In genomic region chr7:47714669-47715607, GRCh38 we compare ENCODE assay signal across 10 cellular contexts.
DNase-seq lines count a peak whose midpoint lies in the region; ATAC-seq and TF ChIP-seq lines count a peak whose summit lies in the region.
"Had no signal": no experiment of that assay in that cellular context is flagged by ENCODE, and none has a peak within 500 bp of the region (broad histone marks: within the 10 kb centered on the region; RNA-seq: fewer than 3 reads in every experiment).

No MANE protein-coding gene starts in this region.

- H3K4me1 Mint-ChIP-seq in memory B cell (peaks cover 23% of the 10 kb centered on the region), MCF 10A (ENCODE audit: insufficient read depth, unreplicated experiment) (no peaks in the 10 kb centered on the region)
- H3K4me1 Mint-ChIP-seq: WTC11 had no signal

- ATAC-seq in GM18858 (IDR thresholded peaks at IDR 0.05; ENCODE audit: unreplicated experiment) (peak; percentile 98), GM21737 (IDR thresholded peaks at IDR 0.05; ENCODE audit: unreplicated experiment) (peak; percentile 90), HG03432 (IDR thresholded peaks at IDR 0.05; ENCODE audit: unreplicated experiment) (peak; percentile 99), memory B cell (ENCODE audit: low read depth) (peak; percentile 98)
- ATAC-seq: left colon, WTC11 had no signal

- H3K4me3 Mint-ChIP-seq in memory B cell (peak overlapping the region; percentile 24), MCF 10A (ENCODE audit: unreplicated experiment) (no peak overlapping the region)
- H3K4me3 Mint-ChIP-seq: WTC11 had no signal

- no peaks in the 10 kb centered on the region for H3K9me3 Mint-ChIP-seq in memory B cell
- H3K9me3 Mint-ChIP-seq in MCF 10A (ENCODE audit: unreplicated experiment) = no peaks in the 10 kb centered on the region
- H3K9me3 Mint-ChIP-seq: WTC11 had no signal

- DNase-seq in memory B cell (ENCODE audit: low spot score in 2 of 2) (no peak), MCF 10A (ENCODE audit: unreplicated experiment) (no peak), foreskin melanocyte (no peak), DMS53 treated with DMSO at 0.1 percent for 48 hours (lab: John Stamatoyannopoulos, UW; ENCODE audit: unreplicated experiment) (no peak)
- no peak for DNase-seq in stimulated activated CD4-positive, alpha-beta T cell treated with anti-CD3 and anti-CD28 coated beads, Interleukin-12 subunit alpha, Interleukin-12 subunit beta, amount 100 ng/mL, for 4 hours
- DNase-seq: left colon had no signal

- no peak for TF ChIP-seq CTCF in MCF 10A (IDR thresholded peaks at IDR 0.05; ENCODE audit: unreplicated experiment)

- intact Hi-C loops in MCF 10A (cut with micrococcal nuclease) = no loop called here

- H3K36me3 Mint-ChIP-seq in memory B cell = no peaks in the 10 kb centered on the region
- no peaks in the 10 kb centered on the region for H3K36me3 Mint-ChIP-seq in MCF 10A (ENCODE audit: insufficient read depth, unreplicated experiment)
- H3K36me3 Mint-ChIP-seq: WTC11 had no signal

- POLR2A ChIA-PET in MCF 10A (lab: Yijun Ruan, JAX) = no interaction called here

- H3K27ac Mint-ChIP-seq in memory B cell (peak overlapping the region; percentile 83), MCF 10A (ENCODE audit: low read depth, unreplicated experiment) (no peak overlapping the region)
- H3K27ac Mint-ChIP-seq: WTC11 had no signal

- H3K27me3 Mint-ChIP-seq in memory B cell = no peaks in the 10 kb centered on the region
- no peaks in the 10 kb centered on the region for H3K27me3 Mint-ChIP-seq in MCF 10A (ENCODE audit: insufficient read depth, unreplicated experiment)

- no TSS peak for BruUV-seq in MCF 10A (replicated peaks; lab: Mats Ljungman, UMichigan)

- CTCF ChIA-PET in MCF 10A (lab: Yijun Ruan, JAX) = interaction anchor here (0.6 kb wide), 1 partner anchor 1217 kb away, joined by 3 read pairs; no protein-coding TSS in a partner anchor
